ENCODE assay signal across 1 cellular context in genomic region chr22:48898524-48899377, GRCh38.
TF ChIP-seq lines count a peak whose summit lies in the region.

No MANE protein-coding gene starts in this region.

TF ChIP-seq in SK-N-SH, 30 proteins besides CTCF, POLR2A, EP300 and RAD21 (continued from another document):
- TF ChIP-seq TAF1 (IDR thresholded peaks at IDR 0.05; ENCODE audit: borderline replicate concordance, low read depth, low read length) (no peak), FOXM1 (IDR thresholded peaks at IDR 0.05; ENCODE audit: low read depth) (no peak), TCF12 (IDR thresholded peaks at IDR 0.05) (no peak), EZH2phosphoT487 (IDR thresholded peaks at IDR 0.05; ENCODE audit: borderline replicate concordance, low read depth) (no peak), CHD2 (IDR thresholded peaks at IDR 0.05; ENCODE audit: low read length, partially characterized antibody) (no peak)
- TF ChIP-seq, protein P1, sequence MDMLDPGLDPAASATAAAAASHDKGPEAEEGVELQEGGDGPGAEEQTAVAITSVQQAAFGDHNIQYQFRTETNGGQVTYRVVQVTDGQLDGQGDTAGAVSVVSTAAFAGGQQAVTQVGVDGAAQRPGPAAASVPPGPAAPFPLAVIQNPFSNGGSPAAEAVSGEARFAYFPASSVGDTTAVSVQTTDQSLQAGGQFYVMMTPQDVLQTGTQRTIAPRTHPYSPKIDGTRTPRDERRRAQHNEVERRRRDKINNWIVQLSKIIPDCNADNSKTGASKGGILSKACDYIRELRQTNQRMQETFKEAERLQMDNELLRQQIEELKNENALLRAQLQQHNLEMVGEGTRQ (IDR thresholded peaks at IDR 0.05; ENCODE audit: borderline replicate concordance, low read depth, low read length): no peak
- TF ChIP-seq, protein P2, sequence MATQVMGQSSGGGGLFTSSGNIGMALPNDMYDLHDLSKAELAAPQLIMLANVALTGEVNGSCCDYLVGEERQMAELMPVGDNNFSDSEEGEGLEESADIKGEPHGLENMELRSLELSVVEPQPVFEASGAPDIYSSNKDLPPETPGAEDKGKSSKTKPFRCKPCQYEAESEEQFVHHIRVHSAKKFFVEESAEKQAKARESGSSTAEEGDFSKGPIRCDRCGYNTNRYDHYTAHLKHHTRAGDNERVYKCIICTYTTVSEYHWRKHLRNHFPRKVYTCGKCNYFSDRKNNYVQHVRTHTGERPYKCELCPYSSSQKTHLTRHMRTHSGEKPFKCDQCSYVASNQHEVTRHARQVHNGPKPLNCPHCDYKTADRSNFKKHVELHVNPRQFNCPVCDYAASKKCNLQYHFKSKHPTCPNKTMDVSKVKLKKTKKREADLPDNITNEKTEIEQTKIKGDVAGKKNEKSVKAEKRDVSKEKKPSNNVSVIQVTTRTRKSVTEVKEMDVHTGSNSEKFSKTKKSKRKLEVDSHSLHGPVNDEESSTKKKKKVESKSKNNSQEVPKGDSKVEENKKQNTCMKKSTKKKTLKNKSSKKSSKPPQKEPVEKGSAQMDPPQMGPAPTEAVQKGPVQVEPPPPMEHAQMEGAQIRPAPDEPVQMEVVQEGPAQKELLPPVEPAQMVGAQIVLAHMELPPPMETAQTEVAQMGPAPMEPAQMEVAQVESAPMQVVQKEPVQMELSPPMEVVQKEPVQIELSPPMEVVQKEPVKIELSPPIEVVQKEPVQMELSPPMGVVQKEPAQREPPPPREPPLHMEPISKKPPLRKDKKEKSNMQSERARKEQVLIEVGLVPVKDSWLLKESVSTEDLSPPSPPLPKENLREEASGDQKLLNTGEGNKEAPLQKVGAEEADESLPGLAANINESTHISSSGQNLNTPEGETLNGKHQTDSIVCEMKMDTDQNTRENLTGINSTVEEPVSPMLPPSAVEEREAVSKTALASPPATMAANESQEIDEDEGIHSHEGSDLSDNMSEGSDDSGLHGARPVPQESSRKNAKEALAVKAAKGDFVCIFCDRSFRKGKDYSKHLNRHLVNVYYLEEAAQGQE (IDR thresholded peaks at IDR 0.05; ENCODE audit: low read depth, low read length): no peak
- TF ChIP-seq, protein P3, sequence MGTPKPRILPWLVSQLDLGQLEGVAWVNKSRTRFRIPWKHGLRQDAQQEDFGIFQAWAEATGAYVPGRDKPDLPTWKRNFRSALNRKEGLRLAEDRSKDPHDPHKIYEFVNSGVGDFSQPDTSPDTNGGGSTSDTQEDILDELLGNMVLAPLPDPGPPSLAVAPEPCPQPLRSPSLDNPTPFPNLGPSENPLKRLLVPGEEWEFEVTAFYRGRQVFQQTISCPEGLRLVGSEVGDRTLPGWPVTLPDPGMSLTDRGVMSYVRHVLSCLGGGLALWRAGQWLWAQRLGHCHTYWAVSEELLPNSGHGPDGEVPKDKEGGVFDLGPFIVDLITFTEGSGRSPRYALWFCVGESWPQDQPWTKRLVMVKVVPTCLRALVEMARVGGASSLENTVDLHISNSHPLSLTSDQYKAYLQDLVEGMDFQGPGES (IDR thresholded peaks at IDR 0.05; ENCODE audit: low read depth, low read length): no peak
